ENCODE assay signal across 8 cellular contexts in the genomic region with DNA sequence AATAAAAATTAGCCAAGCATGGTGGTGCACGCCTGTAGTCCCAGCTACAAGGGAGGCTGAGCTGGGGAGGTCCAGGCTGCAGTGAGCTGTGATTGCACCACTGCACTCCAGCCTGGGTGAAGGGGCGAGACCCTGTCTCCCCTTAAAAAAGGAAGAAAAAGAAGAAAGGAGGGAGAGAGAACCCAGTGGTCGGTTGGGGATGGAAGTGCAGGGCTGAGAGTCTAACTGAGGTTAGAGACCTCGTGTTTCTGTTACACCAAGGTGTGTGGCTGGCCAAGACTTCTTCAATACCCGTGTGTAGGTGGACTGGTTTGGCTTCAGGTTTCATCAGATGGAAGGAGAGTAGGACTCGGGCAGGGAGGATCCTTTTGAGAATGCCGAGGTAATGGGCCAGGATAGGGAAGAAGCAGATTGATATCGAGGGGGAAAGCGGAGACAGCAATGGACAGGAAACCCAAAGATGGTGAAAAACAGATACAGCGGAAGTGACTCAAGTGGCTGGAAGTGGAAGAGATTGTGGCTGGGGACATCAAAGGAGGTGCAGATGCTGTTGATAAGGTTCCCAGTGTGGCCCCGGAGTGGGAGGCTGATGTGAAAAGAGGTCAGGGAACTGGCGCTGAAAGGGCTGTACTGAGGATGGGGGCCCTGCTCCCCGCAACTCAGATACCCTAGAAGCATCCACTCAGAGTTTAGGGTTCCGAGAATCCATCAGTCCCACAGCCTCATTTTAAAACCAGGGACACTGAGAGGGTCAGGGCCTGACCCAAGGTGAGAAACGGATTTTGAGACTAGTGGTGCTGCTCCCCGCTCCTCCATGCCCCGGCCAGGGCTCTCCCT. TPM values are rescaled to one million over a fixed set of nuclear protein-coding genes. Genes with fewer than 3 reads are reported as not detected.
A peak's percentile ranks its signal among the peaks of the same experiment; 100 is the strongest.
DNase-seq lines count a peak whose midpoint lies in the region; ATAC-seq and TF ChIP-seq lines count a peak whose summit lies in the region.

No MANE protein-coding gene starts in this region.

- intact Hi-C loops in heart left ventricle (cut with DNase I) (no loop called here), Right ventricle myocardium superior (cut with DNase I) (no loop called here), natural killer cell (cut with micrococcal nuclease) (no loop called here), tibial artery (cut with DNase I; ENCODE audit: low total_unique reads) (no loop called here)
- intact Hi-C loops in activated naive CD4-positive, alpha-beta T cell treated with anti-CD3 and anti-CD28 coated beads for 36 hours (cut with micrococcal nuclease): loop anchor here (1.0 to 10.0 kb wide), 6 partner anchors 64 to 1110 kb away; a partner anchor contains a TSS

- H3K27ac ChIP-seq in heart left ventricle (peak overlapping the region in 5 of 12 donors; percentile 23 to 92 (median 25)), tibial artery (no peak overlapping the region)

- H3K4me1 ChIP-seq in heart left ventricle (peaks cover 0 to 35% (median 10%) of the 10 kb centered on the region in 12 donors), tibial artery (peaks cover 0 to 16% (median 6%) of the 10 kb centered on the region in 4 donors)

- DNase-seq in heart left ventricle (no peak), Right ventricle myocardium superior (no peak), natural killer cell (peak; percentile 35), type B pancreatic cell (ENCODE audit: extremely low spot score, unreplicated experiment) (no peak), tibial artery (no peak), NCI-H1048 (lab: John Stamatoyannopoulos, UW) (no peak)
- peak; percentile 83 for DNase-seq in activated naive CD4-positive, alpha-beta T cell treated with anti-CD3 and anti-CD28 coated beads for 36 hours

- CTCF ChIA-PET in activated naive CD4-positive, alpha-beta T cell treated with anti-CD3 and anti-CD28 coated beads for 36 hours (lab: Charles Lee): no interaction called here

- H3K4me1 Mint-ChIP-seq in activated naive CD4-positive, alpha-beta T cell treated with anti-CD3 and anti-CD28 coated beads for 36 hours (ENCODE audit: low read depth): peaks cover 41% of the 10 kb centered on the region
- H3K4me1 Mint-ChIP-seq in natural killer cell: peaks cover 44 to 53% of the 10 kb centered on the region in 2 donors
- H3K4me1 Mint-ChIP-seq in type B pancreatic cell (ENCODE audit: unreplicated experiment): peaks cover 40% of the 10 kb centered on the region

- H3K4me3 ChIP-seq in heart left ventricle (peak overlapping the region in 9 of 12 donors; percentile 35 to 66 (median 56)), tibial artery (peak overlapping the region in 1 of 2 donors; percentile 38)

- TF ChIP-seq CTCF in heart left ventricle (IDR thresholded peaks at IDR 0.05): no peak
- no peak for TF ChIP-seq CTCF in natural killer cell (IDR thresholded peaks at IDR 0.05)
- no peak for TF ChIP-seq CTCF in type B pancreatic cell (conservative IDR thresholded peaks at IDR 0.05)
- TF ChIP-seq CTCF in tibial artery (IDR thresholded peaks at IDR 0.05): no peak

- H3K9me3 Mint-ChIP-seq in activated naive CD4-positive, alpha-beta T cell treated with anti-CD3 and anti-CD28 coated beads for 36 hours: peaks cover under 1% of the 10 kb centered on the region
- H3K9me3 Mint-ChIP-seq in natural killer cell (peaks cover 0 to 2% of the 10 kb centered on the region in 2 donors), type B pancreatic cell (peaks cover under 1% of the 10 kb centered on the region)

- 51 to 68% (median 58%) methylated on average over 16 to 17 of the region's 17 CpGs for WGBS in heart left ventricle, 4 donors

- H3K36me3 ChIP-seq in heart left ventricle (no peaks in the 10 kb centered on the region), tibial artery (no peaks in the 10 kb centered on the region)

- H3K27me3 Mint-ChIP-seq in activated naive CD4-positive, alpha-beta T cell treated with anti-CD3 and anti-CD28 coated beads for 36 hours (ENCODE audit: low read depth): no peaks in the 10 kb centered on the region
- H3K27me3 Mint-ChIP-seq in natural killer cell (ENCODE audit: low read depth in 2 of 2) (peaks cover 7 to 9% of the 10 kb centered on the region in 2 donors), type B pancreatic cell (peaks cover 19% of the 10 kb centered on the region)

- no peak for ATAC-seq in heart left ventricle
- no peak for ATAC-seq in Right ventricle myocardium superior (ENCODE audit: poor library complexity)
- peak; percentile 53 to 62 (median 61) for ATAC-seq in natural killer cell
- no peak for ATAC-seq in esophagus mucosa

- H3K4me3 Mint-ChIP-seq in activated naive CD4-positive, alpha-beta T cell treated with anti-CD3 and anti-CD28 coated beads for 36 hours: peak overlapping the region; percentile 62
- H3K4me3 Mint-ChIP-seq in natural killer cell: peak overlapping the region; percentile 80
- peak overlapping the region; percentile 79 for H3K4me3 Mint-ChIP-seq in type B pancreatic cell

- H3K27ac Mint-ChIP-seq in activated naive CD4-positive, alpha-beta T cell treated with anti-CD3 and anti-CD28 coated beads for 36 hours: peak overlapping the region; percentile 76
- H3K27ac Mint-ChIP-seq in natural killer cell (peak overlapping the region; percentile 77 to 85), type B pancreatic cell (peak overlapping the region; percentile 12)

- no peak for TF ChIP-seq POLR2A in heart left ventricle (IDR thresholded peaks at IDR 0.05)

- H3K9me3 ChIP-seq in heart left ventricle (no peaks in the 10 kb centered on the region), tibial artery (no peaks in the 10 kb centered on the region)

- peaks cover 2% of the 10 kb centered on the region for H3K36me3 Mint-ChIP-seq in activated naive CD4-positive, alpha-beta T cell treated with anti-CD3 and anti-CD28 coated beads for 36 hours (ENCODE audit: low read depth)
- no peaks in the 10 kb centered on the region for H3K36me3 Mint-ChIP-seq in natural killer cell
- no peaks in the 10 kb centered on the region for H3K36me3 Mint-ChIP-seq in type B pancreatic cell

- H3K27me3 ChIP-seq in heart left ventricle (peaks cover 0 to 34% (median 9%) of the 10 kb centered on the region in 9 donors), tibial artery (peaks cover 0 to 80% of the 10 kb centered on the region in 2 donors)

RNA-seq across cellular contexts. Expression of a gene that starts 0.7 kb away (rescaled TPM):
- total RNA-seq in heart left ventricle (1 to 10 TPM in 6 of 9 donors, under 1 TPM in 3; 0.68 to 2.6 (median 1.2) TPM), Right ventricle myocardium superior (2.2 TPM), natural killer cell (1 to 10 TPM; 2.5 to 3.6 (median 3.5) TPM), type B pancreatic cell (ENCODE audit: low replicate concordance) (1.6 and 5.0 TPM in 2 replicates), esophagus mucosa (0.04 TPM)
- polyA plus RNA-seq in heart left ventricle: under 1 TPM; 0.14 to 0.53 TPM
- total RNA-seq in activated naive CD4-positive, alpha-beta T cell treated with anti-CD3 and anti-CD28 coated beads for 36 hours: under 1 TPM; 0.27 to 0.33 TPM

RNA-seq across cellular contexts. Expression of a gene that starts 1.1 kb away (rescaled TPM):
- total RNA-seq in heart left ventricle (under 1 TPM in 1 of 9 donors, not detected in 8; 0.16 TPM), Right ventricle myocardium superior (not detected), natural killer cell (not detected), type B pancreatic cell (ENCODE audit: low replicate concordance) (not detected in 2 replicates), esophagus mucosa (0.48 TPM)
- not detected for polyA plus RNA-seq in heart left ventricle
- under 1 TPM; 0.94 to 0.95 TPM for total RNA-seq in activated naive CD4-positive, alpha-beta T cell treated with anti-CD3 and anti-CD28 coated beads for 36 hours

RNA-seq across cellular contexts. Expression of a gene that starts 46.1 kb away (rescaled TPM):
- total RNA-seq in heart left ventricle (not detected), Right ventricle myocardium superior (not detected), natural killer cell (not detected), type B pancreatic cell (ENCODE audit: low replicate concordance) (not detected in 2 replicates), esophagus mucosa (0.04 TPM)
- polyA plus RNA-seq in heart left ventricle: not detected
- not detected for total RNA-seq in activated naive CD4-positive, alpha-beta T cell treated with anti-CD3 and anti-CD28 coated beads for 36 hours

Comparison
In these comparisons a context has a peak if more than half of its experiments do, and no peak if none do; other contexts are left out.
1. ATAC-seq: peak in natural killer cell (3 of 3); none in heart left ventricle (0 of 4), Right ventricle myocardium superior (single experiment) and esophagus mucosa (single experiment).
2. DNase-seq: peak in activated naive CD4-positive, alpha-beta T cell treated with anti-CD3 and anti-CD28 coated beads for 36 hours (single experiment) and natural killer cell (single experiment); none in heart left ventricle (0 of 5), Right ventricle myocardium superior (single experiment), type B pancreatic cell (single experiment), tibial artery (0 of 2) and NCI-H1048 (single experiment).
3. H3K27ac Mint-ChIP-seq: peak in every context shown above with its lines; median percentile 81 in natural killer cell; 76 in activated naive CD4-positive, alpha-beta T cell treated with anti-CD3 and anti-CD28 coated beads for 36 hours; 12 in type B pancreatic cell.
4. Peak in every context shown above with its lines, with median percentiles within 50 percentile points of each other: H3K4me3 Mint-ChIP-seq.